Comparison of ENCODE assay signal across 10 cellular contexts in the genomic region with DNA sequence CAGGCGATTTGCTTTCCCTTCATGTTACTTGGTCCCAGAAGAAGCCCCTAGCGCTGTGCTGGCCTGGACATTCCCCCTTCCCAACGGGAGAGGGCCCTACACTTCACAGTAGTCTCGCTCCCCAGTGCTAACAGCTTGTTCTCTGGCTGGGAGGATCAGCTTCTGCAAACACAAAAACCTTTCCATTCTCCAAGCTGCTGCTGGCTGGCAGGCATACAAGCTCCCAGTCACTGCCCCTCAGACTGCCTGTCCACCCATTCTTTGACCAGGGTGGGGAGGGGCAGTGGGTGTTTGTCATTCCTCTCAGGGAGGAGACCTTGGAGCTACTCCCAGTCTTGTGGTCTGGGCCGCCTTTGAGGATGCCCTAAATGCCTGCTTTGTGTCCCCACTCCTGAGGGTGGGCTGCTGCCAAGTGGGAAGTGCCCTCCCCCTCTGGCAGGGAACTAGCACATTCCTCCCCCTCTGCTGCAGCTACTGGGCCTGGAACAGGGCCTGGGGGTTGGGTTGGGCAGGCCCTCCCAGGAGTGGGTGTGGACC. TPM values are rescaled to one million over a fixed set of nuclear protein-coding genes. Genes with fewer than 3 reads are reported as not detected.
DNase-seq lines count a peak whose midpoint lies in the region; ATAC-seq and TF ChIP-seq lines count a peak whose summit lies in the region.
"Had no signal": no experiment of that assay in that cellular context is flagged by ENCODE, and none has a peak within 500 bp of the region (broad histone marks: within the 10 kb centered on the region; RNA-seq: fewer than 3 reads in every experiment).

No MANE protein-coding gene starts in this region.

- no peak overlapping the region for H3K9ac ChIP-seq in liver (ENCODE audit: low read depth in 1 of 2, low read length in 2 of 2)

- no peaks in the 10 kb centered on the region for H3K36me3 Mint-ChIP-seq in MCF 10A (ENCODE audit: insufficient read depth, unreplicated experiment)
- no peaks in the 10 kb centered on the region for H3K36me3 Mint-ChIP-seq in CD4-positive, alpha-beta T cell (ENCODE audit: low read depth)

- DNase-seq in breast epithelium (ENCODE audit: low spot score in 2 of 2) (peak; percentile 68 to 86), MCF 10A (ENCODE audit: unreplicated experiment) (no peak), dermis blood vessel endothelial cell (peak; percentile 45), aorta (peak in 1 of 2 donors; percentile 72), NCI-H128 (lab: John Stamatoyannopoulos, UW; ENCODE audit: unreplicated experiment) (no peak)
- DNase-seq in CD4-positive, alpha-beta T cell, result no peak
- no peak for DNase-seq in effector CD8-positive, alpha-beta T cell (lab: John Stamatoyannopoulos, UW)
- DNase-seq: AML-193, T-helper 17 cell had no signal

- TF ChIP-seq RAD21 in liver (IDR thresholded peaks at IDR 0.05), result peak in 1 of 2 donors; percentile 59

- H3K27ac Mint-ChIP-seq in MCF 10A (ENCODE audit: low read depth, unreplicated experiment), result no peak overlapping the region
- no peak overlapping the region for H3K27ac Mint-ChIP-seq in CD4-positive, alpha-beta T cell
- H3K27ac Mint-ChIP-seq: T-helper 17 cell had no signal

- no peak overlapping the region for H3K4me3 Mint-ChIP-seq in MCF 10A (ENCODE audit: unreplicated experiment)
- no peak overlapping the region for H3K4me3 Mint-ChIP-seq in CD4-positive, alpha-beta T cell
- H3K4me3 Mint-ChIP-seq: T-helper 17 cell had no signal

- H3K9me3 ChIP-seq in breast epithelium (no peaks in the 10 kb centered on the region), liver (ENCODE audit: control insufficient read depth in 4 of 4, low read length in 3 of 4) (no peaks in the 10 kb centered on the region), aorta (ENCODE audit: control insufficient read depth, low read length) (no peaks in the 10 kb centered on the region)
- no peaks in the 10 kb centered on the region for H3K9me3 ChIP-seq in CD4-positive, alpha-beta T cell (ENCODE audit: control insufficient read depth, low read length)

- H3K27me3 Mint-ChIP-seq in MCF 10A (ENCODE audit: insufficient read depth, unreplicated experiment), result peaks cover 11% of the 10 kb centered on the region
- peaks cover 13% of the 10 kb centered on the region for H3K27me3 Mint-ChIP-seq in CD4-positive, alpha-beta T cell

- ATAC-seq in aorta (ENCODE audit: low FRiP score), result peak; percentile 77
- no peak for ATAC-seq in CD4-positive, alpha-beta T cell (ENCODE audit: poor library complexity)
- ATAC-seq: T-helper 17 cell had no signal

- H3K9me3 Mint-ChIP-seq in MCF 10A (ENCODE audit: unreplicated experiment), result no peaks in the 10 kb centered on the region
- H3K9me3 Mint-ChIP-seq in CD4-positive, alpha-beta T cell, result no peaks in the 10 kb centered on the region

- TF ChIP-seq CTCF in breast epithelium (IDR thresholded peaks at IDR 0.05) (no peak), MCF 10A (IDR thresholded peaks at IDR 0.05; ENCODE audit: unreplicated experiment) (no peak), liver (IDR thresholded peaks at IDR 0.05; ENCODE audit: low read depth, low read length, missing input control) (no peak)
- TF ChIP-seq CTCF in CD4-positive, alpha-beta T cell (IDR thresholded peaks at IDR 0.05), result no peak

- intact Hi-C loops in breast epithelium (cut with DNase I; ENCODE audit: low total_unique reads) (loop anchor here (5.0 kb wide), 1 partner anchor 695 kb away; no protein-coding TSS in a partner anchor), MCF 10A (cut with micrococcal nuclease) (loop anchor here (2.0 kb wide), 1 partner anchor 89 kb away; no protein-coding TSS in a partner anchor), aorta (cut with DNase I) (loop anchor here (2.0 to 5.0 kb wide), 4 partner anchors 45 to 100 kb away; a partner anchor contains a TSS)
- intact Hi-C loops in CD4-positive, alpha-beta T cell (cut with DNase I, micrococcal nuclease), result loop anchor here in 1 of 2 experiments (5.0 kb wide), 1 partner anchor 135 kb away; a partner anchor contains a TSS

- H3K36me3 ChIP-seq in breast epithelium (no peaks in the 10 kb centered on the region), liver (ENCODE audit: control insufficient read depth in 4 of 4, insufficient read depth in 3 of 4, low read depth in 1 of 4, low read length in 3 of 4) (no peaks in the 10 kb centered on the region), aorta (ENCODE audit: control insufficient read depth in 1 of 2, insufficient read depth in 2 of 2, low read length in 1 of 2) (no peaks in the 10 kb centered on the region)

- peaks cover 4 to 13% of the 10 kb centered on the region in 2 donors for H3K4me1 ChIP-seq in breast epithelium
- peaks cover 0 to 9% (median 4%) of the 10 kb centered on the region in 4 donors for H3K4me1 ChIP-seq in liver (ENCODE audit: control insufficient read depth in 4 of 4, insufficient read depth in 4 of 4, low read length in 3 of 4)
- no peaks in the 10 kb centered on the region for H3K4me1 ChIP-seq in aorta (ENCODE audit: control insufficient read depth in 1 of 2, insufficient read depth in 2 of 2, low read length in 2 of 2)

- BruUV-seq in MCF 10A (replicated peaks; lab: Mats Ljungman, UMichigan), result no TSS peak

- no peak for TF ChIP-seq POLR2A in breast epithelium (IDR thresholded peaks at IDR 0.05)

- POLR2A ChIA-PET in MCF 10A (lab: Yijun Ruan, JAX), result interaction anchor here (0.7 to 1.3 kb wide), 2 partner anchors 9 to 242 kb away, joined by 3 read pairs; no protein-coding TSS in a partner anchor
- POLR2A ChIA-PET in CD4-positive, alpha-beta T cell (lab: Charles Lee), result no interaction called here

- H3K27ac ChIP-seq in breast epithelium (peak overlapping the region; percentile 48 to 68), liver (ENCODE audit: low read depth in 1 of 2, low read length in 2 of 2) (no peak overlapping the region), aorta (ENCODE audit: low read depth in 1 of 2, low read length in 2 of 2) (no peak overlapping the region)
- no peak overlapping the region for H3K27ac ChIP-seq in CD4-positive, alpha-beta T cell (ENCODE audit: low read depth, low read length)

- H3K4me3 ChIP-seq in breast epithelium (peak overlapping the region in 1 of 3 donors; percentile 35), liver (ENCODE audit: low read depth in 1 of 3, low read length in 3 of 3) (no peak overlapping the region), aorta (ENCODE audit: low read length in 2 of 2) (no peak overlapping the region)

- no peaks in the 10 kb centered on the region for H3K27me3 ChIP-seq in breast epithelium
- H3K27me3 ChIP-seq in liver (ENCODE audit: control insufficient read depth in 4 of 4, insufficient read depth in 4 of 4, low read length in 3 of 4), result no peaks in the 10 kb centered on the region
- H3K27me3 ChIP-seq in aorta (ENCODE audit: control insufficient read depth in 1 of 2, insufficient read depth in 2 of 2, low read length in 1 of 2), result no peaks in the 10 kb centered on the region
- no peaks in the 10 kb centered on the region for H3K27me3 ChIP-seq in CD4-positive, alpha-beta T cell (ENCODE audit: control insufficient read depth, insufficient read depth, low read length)

- WGBS in liver, result 58% methylated on average over 5 of the region's 5 CpGs
- WGBS in aorta, 2 donors, result 10 to 11% methylated on average over 5 of the region's 5 CpGs

- CTCF ChIA-PET in MCF 10A (lab: Yijun Ruan, JAX), result interaction anchor here (0.6 to 6.6 kb wide), 23 partner anchors 9 to 171 kb away, joined by 3 to 88 read pairs (median 6); a partner anchor contains a TSS
- CTCF ChIA-PET in CD4-positive, alpha-beta T cell (lab: Charles Lee), result no interaction called here

- peaks cover 7% of the 10 kb centered on the region for H3K4me1 Mint-ChIP-seq in MCF 10A (ENCODE audit: insufficient read depth, unreplicated experiment)
- H3K4me1 Mint-ChIP-seq in CD4-positive, alpha-beta T cell (ENCODE audit: low read depth), result no peaks in the 10 kb centered on the region

TF ChIP-seq in liver, 16 proteins besides CTCF, POLR2A, EP300 and RAD21:
- TF ChIP-seq NR2F2 (IDR thresholded peaks at IDR 0.05) (no peak), SP1 (IDR thresholded peaks at IDR 0.05) (peak; percentile 35)

RNA-seq across cellular contexts. Expression of a gene that starts 20.8 kb away (rescaled TPM):
- 1 to 10 TPM in 2 of 3 donors, under 1 TPM in 1; 0.33 to 5.4 (median 1.8) TPM for total RNA-seq in breast epithelium
- not detected in 2 replicates for total RNA-seq in MCF 10A (2022)
- 0.42 TPM in 1 of 2 replicates, not detected in the other for total RNA-seq in dermis blood vessel endothelial cell
- 1 to 10 TPM in 1 of 2 donors, under 1 TPM in 1; 0.67 to 9.6 TPM for total RNA-seq in liver
- 1 to 10 TPM; 1.6 to 2.2 TPM for polyA plus RNA-seq in liver
- total RNA-seq in aorta, result not detected
- not detected for polyA plus RNA-seq in aorta
- total RNA-seq in CD4-positive, alpha-beta T cell, result under 1 TPM in 1 of 2 experiments, not detected in 1; 0.45 TPM

RNA-seq across cellular contexts. Expression of a gene that starts 43.4 kb away (rescaled TPM):
- 1 to 10 TPM in 2 of 3 donors, not detected in 1; 1.6 to 3.2 TPM for total RNA-seq in breast epithelium
- total RNA-seq in MCF 10A (2022), result not detected in 2 replicates
- not detected in 2 replicates for total RNA-seq in dermis blood vessel endothelial cell
- not detected for total RNA-seq in liver
- polyA plus RNA-seq in liver, result not detected
- not detected for total RNA-seq in aorta
- not detected for polyA plus RNA-seq in aorta
- not detected for total RNA-seq in CD4-positive, alpha-beta T cell
- total RNA-seq: T-helper 17 cell had no signal

RNA-seq across cellular contexts. Expression of a gene that starts 43.6 kb away (rescaled TPM):
- total RNA-seq in breast epithelium, result 1 to 10 TPM; 8.2 to 9.2 (median 9.0) TPM
- total RNA-seq in MCF 10A (2022), result 19.3 and 20.3 TPM in 2 replicates
- total RNA-seq in dermis blood vessel endothelial cell, result 9.2 and 14.7 TPM in 2 replicates
- 1 to 10 TPM; 1.6 to 3.6 TPM for total RNA-seq in liver
- polyA plus RNA-seq in liver, result 1 to 10 TPM; 1.7 to 3.0 TPM
- total RNA-seq in aorta, result 10 to 100 TPM; 43.9 to 48.0 TPM
- polyA plus RNA-seq in aorta, result 10 to 100 TPM; 10.1 to 10.6 TPM
- total RNA-seq in CD4-positive, alpha-beta T cell, result 1 to 10 TPM; 7.7 to 8.5 TPM

Comparison
In these comparisons a context has a peak if more than half of its experiments do, and no peak if none do; other contexts are left out.
1. DNase-seq: peak in breast epithelium (2 of 2) and dermis blood vessel endothelial cell (single experiment); none in MCF 10A (single experiment), CD4-positive, alpha-beta T cell (0 of 10), NCI-H128 (single experiment) and effector CD8-positive, alpha-beta T cell (single experiment).
2. H3K27ac ChIP-seq: peak in breast epithelium (2 of 2); none in liver (0 of 2), aorta (0 of 2) and CD4-positive, alpha-beta T cell (single experiment).